In genomic region chr7:30459591-30460245, GRCh38 we compare ENCODE assay signal across 9 cellular contexts. TPM values are rescaled to one million over a fixed set of nuclear protein-coding genes. Genes with fewer than 3 reads are reported as not detected.
A peak's percentile ranks its signal among the peaks of the same experiment; 100 is the strongest.
DNase-seq lines count a peak whose midpoint lies in the region; ATAC-seq and TF ChIP-seq lines count a peak whose summit lies in the region.
"Had no signal": no experiment of that assay in that cellular context is flagged by ENCODE, and none has a peak within 500 bp of the region (broad histone marks: within the 10 kb centered on the region; RNA-seq: fewer than 3 reads in every experiment).

No MANE protein-coding gene starts in this region.

- H3K27ac ChIP-seq in ascending aorta = peak overlapping the region; percentile 31 to 57
- H3K27ac ChIP-seq in stomach = peak overlapping the region in 4 of 5 donors; percentile 20 to 76 (median 72)
- H3K27ac ChIP-seq in mesendoderm (ENCODE audit: low read depth, low read length) = no peak overlapping the region

- intact Hi-C loops in ascending aorta (cut with DNase I) (no loop called here), stomach (cut with DNase I; ENCODE audit: low total_unique reads) (no loop called here)

- H3K9ac ChIP-seq in mesendoderm (ENCODE audit: low read length) = no peak overlapping the region

- DNase-seq in GM04503 (ENCODE audit: low read depth) (peak; percentile 86), ascending aorta (ENCODE audit: low spot score in 2 of 2) (peak in 1 of 2 donors; percentile 82), iris pigment epithelial cell (ENCODE audit: low read depth) (peak; percentile 87), stomach (no peak), NCI-H1436 treated with DMSO at 0.1 percent for 48 hours (lab: John Stamatoyannopoulos, UW) (no peak), G401 (ENCODE audit: low spot score) (no peak), mesendoderm (no peak)
- DNase-seq: T-helper 17 cell had no signal

- no peak overlapping the region for H2BK120ac ChIP-seq in mesendoderm (ENCODE audit: low read depth, low read length)

- no peak for TF ChIP-seq POLR2A in stomach (IDR thresholded peaks at IDR 0.05)

- WGBS in stomach, 5 donors = 52 to 65% (median 58%) methylated on average over 9 of the region's 9 CpGs
- WGBS in mesendoderm (ENCODE audit: extremely low coverage, insufficient coverage, low lambda C conversion rate) = no CpG with 5 or more reads among the region's 9 CpGs

- H3K36me3 ChIP-seq in ascending aorta = peaks cover 19 to 22% of the 10 kb centered on the region in 2 donors
- peaks cover 9 to 32% (median 25%) of the 10 kb centered on the region in 4 donors for H3K36me3 ChIP-seq in stomach
- no peaks in the 10 kb centered on the region for H3K36me3 ChIP-seq in mesendoderm (ENCODE audit: control insufficient read depth, insufficient read depth, low read length)

- H3K23ac ChIP-seq in mesendoderm (ENCODE audit: low read length) = no peak overlapping the region

- ATAC-seq in GM21576 (IDR thresholded peaks at IDR 0.05; ENCODE audit: unreplicated experiment) = no peak
- ATAC-seq: T-helper 17 cell had no signal

- H3K56ac ChIP-seq in mesendoderm (ENCODE audit: low read length) = no peak overlapping the region

- no peak overlapping the region for H2AK5ac ChIP-seq in mesendoderm (ENCODE audit: low read length)

- H2BK5ac ChIP-seq in mesendoderm (ENCODE audit: low read length) = no peak overlapping the region

- no peaks in the 10 kb centered on the region for H3K27me3 ChIP-seq in ascending aorta
- no peaks in the 10 kb centered on the region for H3K27me3 ChIP-seq in stomach
- H3K27me3 ChIP-seq in mesendoderm (ENCODE audit: insufficient read depth, low read length, poor library complexity) = no peaks in the 10 kb centered on the region

- no peak for TF ChIP-seq EP300 in stomach (IDR thresholded peaks at IDR 0.05)

- H3K79me2 ChIP-seq in mesendoderm (ENCODE audit: control insufficient read depth, insufficient read depth, low read length) = no peaks in the 10 kb centered on the region

- H4K5ac ChIP-seq in mesendoderm (ENCODE audit: low read length) = no peak overlapping the region

- H3K18ac ChIP-seq in mesendoderm (ENCODE audit: low read length) = no peak overlapping the region

- H2BK15ac ChIP-seq in mesendoderm (replicated peaks; ENCODE audit: low read depth) = no peak overlapping the region

- H3K4me3 ChIP-seq in ascending aorta (no peak overlapping the region), stomach (no peak overlapping the region), mesendoderm (ENCODE audit: low read length) (no peak overlapping the region)

- no peak overlapping the region for H4K8ac ChIP-seq in mesendoderm (ENCODE audit: low read depth, low read length)

- H3K9me3 ChIP-seq in ascending aorta = no peaks in the 10 kb centered on the region
- no peaks in the 10 kb centered on the region for H3K9me3 ChIP-seq in stomach

- H3K4me2 ChIP-seq in mesendoderm (ENCODE audit: low read length) = no peak overlapping the region

- no peaks in the 10 kb centered on the region for H3K4me1 ChIP-seq in ascending aorta
- peaks cover 0 to 63% (median 15%) of the 10 kb centered on the region in 4 donors for H3K4me1 ChIP-seq in stomach
- H3K4me1 ChIP-seq in mesendoderm (ENCODE audit: control insufficient read depth, low read depth, low read length) = no peaks in the 10 kb centered on the region

- H3K4ac ChIP-seq in mesendoderm (ENCODE audit: low read depth, low read length) = no peak overlapping the region

- TF ChIP-seq CTCF in ascending aorta (IDR thresholded peaks at IDR 0.05) (no peak), stomach (IDR thresholded peaks at IDR 0.05) (no peak)

- H3K79me1 ChIP-seq in mesendoderm (ENCODE audit: low read length) = peaks cover 2% of the 10 kb centered on the region

- in situ Hi-C loops in G401 (cut with HindIII; ENCODE audit: low sequenced_read_pairs) = no loop called here

RNA-seq across cellular contexts. Expression of gene NOD1, which starts 18.9 kb away (rescaled TPM):
- total RNA-seq in ascending aorta (20.0 TPM), stomach (10 to 100 TPM in 2 of 5 donors, 1 to 10 TPM in 3; 2.3 to 18.3 (median 7.0) TPM)
- 1 to 10 TPM; 4.2 to 6.0 (median 4.7) TPM for polyA plus RNA-seq in stomach
- 3.6 and 4.2 TPM in 2 replicates for total RNA-seq in G401 (2014; rRNA removed; shearing (Covaris generic))
- 5.5 TPM for polyA plus RNA-seq in mesendoderm (2013, experiment 1 of 2)
- 5.2 TPM for polyA plus RNA-seq in mesendoderm (2013, experiment 2 of 2)

RNA-seq across cellular contexts. Expression of gene GGCT, which starts 44.9 kb away (rescaled TPM):
- total RNA-seq in ascending aorta = 0.43 TPM
- total RNA-seq in stomach = 10 to 100 TPM in 2 of 5 donors, 1 to 10 TPM in 2, not detected in 1; 2.9 to 25.7 (median 11.8) TPM
- 10 to 100 TPM; 49.2 to 56.5 (median 53.6) TPM for polyA plus RNA-seq in stomach
- 59.2 and 89.5 TPM in 2 replicates for total RNA-seq in G401 (2014; rRNA removed; shearing (Covaris generic))
- 81.7 TPM for polyA plus RNA-seq in mesendoderm (2013, experiment 1 of 2)
- polyA plus RNA-seq in mesendoderm (2013, experiment 2 of 2) = 83.4 TPM

Comparison
In these comparisons a context has a peak if more than half of its experiments do, and no peak if none do; other contexts are left out.
1. DNase-seq: peak in GM04503 (single experiment) and iris pigment epithelial cell (single experiment); none in stomach (single experiment), NCI-H1436 treated with DMSO at 0.1 percent for 48 hours (single experiment), G401 (single experiment) and mesendoderm (single experiment).